In the genomic region with DNA sequence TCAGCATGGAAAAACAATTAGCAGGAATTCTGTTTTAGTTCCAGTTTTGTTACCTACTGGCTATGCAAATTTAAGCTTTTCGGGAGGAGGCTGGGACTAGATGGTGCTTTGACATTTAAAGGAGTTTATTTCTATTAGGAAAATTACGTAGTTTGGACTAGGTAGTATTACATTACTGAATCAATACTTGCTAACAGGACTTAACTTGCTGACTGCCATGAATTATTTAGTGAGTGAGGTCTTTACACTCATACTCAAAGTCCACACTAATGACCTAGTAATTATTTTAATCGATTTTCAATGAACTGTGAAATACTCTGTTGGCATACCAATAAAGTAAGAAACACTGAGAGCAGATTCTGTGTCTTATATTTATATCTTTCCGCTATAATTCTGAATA, we compare ENCODE assay signal across 31 cellular contexts. TPM values are rescaled to one million over a fixed set of nuclear protein-coding genes. Genes with fewer than 3 reads are reported as not detected.
"Had no signal": no experiment of that assay in that cellular context is flagged by ENCODE, and none has a peak within 500 bp of the region (broad histone marks: within the 10 kb centered on the region; RNA-seq: fewer than 3 reads in every experiment).

No MANE protein-coding gene starts in this region.

- H3K36me3 Mint-ChIP-seq: activated naive CD8-positive, alpha-beta T cell; brain; T-cell had no signal

- H3K27ac ChIP-seq: cardiac muscle cell, SK-N-MC, VCaP had no signal

- DNase-seq: activated CD4-positive, alpha-beta memory T cell treated with anti-CD3 and anti-CD28 coated beads, Interleukin-2, amount 10 ng/mL, durations not matched to agents 7 days and 5 days; activated CD4-positive, alpha-beta T cell treated with anti-CD3 and anti-CD28 coated beads for 36 hours; activated CD4-positive, alpha-beta T cell treated with anti-CD3 and anti-CD28 coated beads, Interleukin-2, amount 50 U/mL, for 1 hour; activated gamma-delta T cell; activated naive CD4-positive, alpha-beta T cell treated with anti-CD3 and anti-CD28 coated beads for 36 hours; activated T-cell treated with anti-CD3 and anti-CD28 coated beads for 4 hours; activated T-cell treated with anti-CD3 and anti-CD28 coated beads, Interleukin-2, amount 50 U/mL, for 48 hours; amygdala; MM.1S; NCI-H1694; NCI-H2029; NCI-H2107; NCI-H2171 treated with DMSO at 0.1 percent for 48 hours; NCI-H226; NCI-H774; NK-92 treated with Interleukin-12 subunit alpha and Interleukin-12 subunit beta, amount 100 ng/mL, for 24 hours; OCI-M1; RPMI8226; T-cell; T-helper 2 cell; T1000 had no signal

- H3K9me3 Mint-ChIP-seq: activated naive CD4-positive, alpha-beta T cell treated with anti-CD3 and anti-CD28 coated beads for 36 hours; brain had no signal

- H3K4me3 Mint-ChIP-seq: activated CD4-positive, alpha-beta memory T cell treated with anti-CD3 and anti-CD28 coated beads, Interleukin-2, amount 10 ng/mL, durations not matched to agents 7 days and 5 days; activated CD4-positive, alpha-beta T cell treated with anti-CD3 and anti-CD28 coated beads for 36 hours; activated naive CD4-positive, alpha-beta T cell treated with anti-CD3 and anti-CD28 coated beads for 36 hours; activated naive CD8-positive, alpha-beta T cell; activated T-helper 17 cell treated with anti-CD3 and anti-CD28 coated beads, Interleukin-2, amount 50 U/mL, for 72 hours; T-cell had no signal

- H3K4me1 Mint-ChIP-seq: activated CD4-positive, alpha-beta memory T cell treated with anti-CD3 and anti-CD28 coated beads, Interleukin-2, amount 10 ng/mL, durations not matched to agents 7 days and 5 days; activated CD4-positive, alpha-beta T cell treated with anti-CD3 and anti-CD28 coated beads for 36 hours; activated T-helper 17 cell treated with anti-CD3 and anti-CD28 coated beads, Interleukin-2, amount 50 U/mL, for 72 hours; brain; T-cell had no signal

- H3K27me3 ChIP-seq: cardiac muscle cell had no signal

- H3K4me3 ChIP-seq: cardiac muscle cell, SK-N-MC had no signal

- H3K27ac Mint-ChIP-seq: activated CD4-positive, alpha-beta memory T cell treated with anti-CD3 and anti-CD28 coated beads, Interleukin-2, amount 10 ng/mL, durations not matched to agents 7 days and 5 days; activated CD4-positive, alpha-beta T cell treated with anti-CD3 and anti-CD28 coated beads for 36 hours; activated naive CD4-positive, alpha-beta T cell treated with anti-CD3 and anti-CD28 coated beads for 36 hours; activated naive CD8-positive, alpha-beta T cell; activated T-helper 17 cell treated with anti-CD3 and anti-CD28 coated beads, Interleukin-2, amount 50 U/mL, for 72 hours; brain; T-cell had no signal

- H3K27me3 Mint-ChIP-seq: activated CD4-positive, alpha-beta memory T cell treated with anti-CD3 and anti-CD28 coated beads, Interleukin-2, amount 10 ng/mL, durations not matched to agents 7 days and 5 days; activated CD4-positive, alpha-beta T cell treated with anti-CD3 and anti-CD28 coated beads for 36 hours; activated naive CD8-positive, alpha-beta T cell; activated T-helper 17 cell treated with anti-CD3 and anti-CD28 coated beads, Interleukin-2, amount 50 U/mL, for 72 hours; T-cell had no signal

- H3K36me3 ChIP-seq: cardiac muscle cell had no signal

- ATAC-seq: activated CD4-positive, alpha-beta T cell treated with anti-CD3 and anti-CD28 coated beads for 36 hours; activated T-helper 17 cell treated with anti-CD3 and anti-CD28 coated beads, Interleukin-2, amount 50 U/mL, for 72 hours; Panc1; Right ventricle myocardium inferior; T-cell had no signal

RNA-seq across cellular contexts. Expression of a gene that starts 55.1 kb away (rescaled TPM):
- total RNA-seq: activated CD4-positive, alpha-beta memory T cell treated with anti-CD3 and anti-CD28 coated beads, Interleukin-2, amount 10 ng/mL, durations not matched to agents 7 days and 5 days; activated CD4-positive, alpha-beta T cell treated with anti-CD3 and anti-CD28 coated beads for 36 hours; activated CD8-positive, alpha-beta memory T cell treated with anti-CD3 and anti-CD28 coated beads for 36 hours; activated naive CD4-positive, alpha-beta T cell treated with anti-CD3 and anti-CD28 coated beads for 36 hours; activated T-helper 17 cell treated with anti-CD3 and anti-CD28 coated beads, Interleukin-2, amount 50 U/mL, for 72 hours; NCI-H460; T-cell had no signal
- polyA plus RNA-seq: cardiac muscle cell had no signal
